In the genomic region with DNA sequence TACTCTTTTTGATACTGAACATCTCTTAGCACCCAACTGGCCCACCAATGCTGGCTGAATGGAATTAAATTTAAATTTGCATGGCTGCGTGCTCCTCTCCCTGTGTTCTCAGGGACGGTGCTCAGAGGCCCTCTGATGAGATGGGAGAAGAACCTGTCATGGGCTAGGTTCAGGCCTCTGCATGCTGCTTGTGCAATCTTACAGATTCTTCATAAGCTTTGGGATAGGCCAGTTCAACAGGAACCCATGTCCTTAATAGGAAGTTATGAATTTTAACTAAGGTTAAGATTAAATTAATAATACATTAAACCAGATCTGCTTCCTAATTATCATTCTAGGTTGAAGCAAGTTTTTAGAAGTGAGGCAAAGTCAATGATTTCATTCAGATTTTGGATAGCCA, we compare ENCODE assay signal across 18 cellular contexts.
DNase-seq lines count a peak whose midpoint lies in the region; ATAC-seq and TF ChIP-seq lines count a peak whose summit lies in the region.
"Had no signal": no experiment of that assay in that cellular context is flagged by ENCODE, and none has a peak within 500 bp of the region (broad histone marks: within the 10 kb centered on the region; RNA-seq: fewer than 3 reads in every experiment).

No MANE protein-coding gene starts in this region.

- no peaks in the 10 kb centered on the region for H3K79me2 ChIP-seq in GM23338 (replicated peaks; ENCODE audit: insufficient read depth)

- H3K4me1 Mint-ChIP-seq in GM23338 (peaks cover 26% of the 10 kb centered on the region), MCF 10A (ENCODE audit: insufficient read depth, unreplicated experiment) (peaks cover 54% of the 10 kb centered on the region)
- H3K4me1 Mint-ChIP-seq: naive B cell had no signal

- no peaks in the 10 kb centered on the region for H3K9me3 ChIP-seq in sigmoid colon
- H3K9me3 ChIP-seq: prostate gland, upper lobe of right lung had no signal

- peaks cover 11% of the 10 kb centered on the region; the same call in 1 of the 2 replicates for H3K4me1 ChIP-seq in GM23338 (ENCODE audit: insufficient read depth)
- peaks cover 28% of the 10 kb centered on the region for H3K4me1 ChIP-seq in foreskin keratinocyte
- peaks cover 0 to 19% (median 12%) of the 10 kb centered on the region in 4 donors for H3K4me1 ChIP-seq in sigmoid colon
- H3K4me1 ChIP-seq: prostate gland, upper lobe of right lung had no signal

- POLR2A ChIA-PET in MCF 10A (lab: Yijun Ruan, JAX): interaction anchor here (0.9 to 17.4 kb wide), 16 partner anchors 10 to 288 kb away, joined by 3 to 655 read pairs (median 8); a partner anchor contains a TSS

- H3F3A ChIP-seq in GM23338 (replicated peaks; ENCODE audit: low read depth): no peaks in the 10 kb centered on the region

- H2AFZ ChIP-seq in GM23338: peak overlapping the region; percentile 18; the same call in 1 of the 2 replicates

- 93% methylated on average over 2 of the region's 2 CpGs for WGBS in sigmoid colon, 2 donors

- H3K27me3 ChIP-seq in GM23338 (ENCODE audit: insufficient read depth) (no peaks in the 10 kb centered on the region), foreskin keratinocyte (no peaks in the 10 kb centered on the region), sigmoid colon (no peaks in the 10 kb centered on the region)
- H3K27me3 ChIP-seq: upper lobe of right lung had no signal

- ATAC-seq in GM23338: no peak
- no peak for ATAC-seq in foreskin keratinocyte
- no peak for ATAC-seq in HG03442 (IDR thresholded peaks at IDR 0.05; ENCODE audit: unreplicated experiment)
- ATAC-seq: activated CD8-positive, alpha-beta T cell treated with anti-CD3 and anti-CD28 coated beads, Interleukin-2, amount 10 ng/mL, durations not matched to agents 7 days and 5 days; CD8-positive, alpha-beta T cell; upper lobe of right lung had no signal

- TF ChIP-seq EP300 in sigmoid colon (IDR thresholded peaks at IDR 0.05): no peak

- DNase-seq in GM23338 (ENCODE audit: low spot score) (no peak), MCF 10A (ENCODE audit: unreplicated experiment) (peak; percentile 17), foreskin keratinocyte (peak; percentile 32 to 61), sigmoid colon (no peak), Ammon's horn (ENCODE audit: low spot score) (no peak), NCI-H2196 (lab: John Stamatoyannopoulos, UW; ENCODE audit: unreplicated experiment) (no peak)
- no peak for DNase-seq in activated CD8-positive, alpha-beta memory T cell treated with anti-CD3 and anti-CD28 coated beads, Interleukin-2, amount 50 U/mL, for 4 hours
- DNase-seq: activated CD8-positive, alpha-beta T cell treated with anti-CD3 and anti-CD28 coated beads, Interleukin-2, amount 10 ng/mL, durations not matched to agents 7 days and 5 days; CD8-positive, alpha-beta T cell; DND-41; naive B cell; stimulated activated CD4-positive, alpha-beta T cell treated with anti-CD3 and anti-CD28 coated beads, Interleukin-15, amount 100 ng/mL, for 24 hours; stimulated activated naive CD4-positive, alpha-beta T cell treated with Interleukin-2 at 50 U/mL for 16 hours; upper lobe of right lung; WERI-Rb-1 had no signal

- H3K27ac ChIP-seq in GM23338 (ENCODE audit: low read depth) (no peak overlapping the region), foreskin keratinocyte (peak overlapping the region; percentile 88), sigmoid colon (peak overlapping the region in 3 of 4 donors; percentile 53 to 79 (median 62))
- H3K27ac ChIP-seq: prostate gland, upper lobe of right lung, WERI-Rb-1 had no signal

- H3K4me3 Mint-ChIP-seq in GM23338: no peak overlapping the region
- H3K4me3 Mint-ChIP-seq in MCF 10A (ENCODE audit: unreplicated experiment): peak overlapping the region; percentile 62
- H3K4me3 Mint-ChIP-seq: activated CD8-positive, alpha-beta T cell treated with anti-CD3 and anti-CD28 coated beads, Interleukin-2, amount 10 ng/mL, durations not matched to agents 7 days and 5 days; activated T-helper 1 cell treated with anti-CD3 and anti-CD28 coated beads, Interleukin-12 subunit alpha, Interleukin-12 subunit beta, Interleukin-2, Interleukin-4 antibody, amounts not matched to agents 30 ng/mL and 10 ng/mL and 1 ng/mL, durations not matched to agents 14 hours and 24 hours and 36 hours; CD8-positive, alpha-beta T cell; naive B cell had no signal

- CTCF ChIA-PET in MCF 10A (lab: Yijun Ruan, JAX): interaction anchor here (1.0 to 1.5 kb wide), 3 partner anchors 40 to 163 kb away, joined by 4 read pairs; no protein-coding TSS in a partner anchor

- no peak overlapping the region for H3K4me3 ChIP-seq in GM23338
- no peak overlapping the region for H3K4me3 ChIP-seq in sigmoid colon
- H3K4me3 ChIP-seq: prostate gland, upper lobe of right lung had no signal

- no peaks in the 10 kb centered on the region for H3K9me3 Mint-ChIP-seq in GM23338
- H3K9me3 Mint-ChIP-seq in MCF 10A (ENCODE audit: unreplicated experiment): peaks cover 13% of the 10 kb centered on the region
- H3K9me3 Mint-ChIP-seq: activated T-helper 1 cell treated with anti-CD3 and anti-CD28 coated beads, Interleukin-12 subunit alpha, Interleukin-12 subunit beta, Interleukin-2, Interleukin-4 antibody, amounts not matched to agents 30 ng/mL and 10 ng/mL and 1 ng/mL, durations not matched to agents 14 hours and 24 hours and 36 hours; CD8-positive, alpha-beta T cell had no signal

- TF ChIP-seq CTCF in GM23338 (conservative IDR thresholded peaks at IDR 0.05; ENCODE audit: low read depth in 2 of 2): no peak
- TF ChIP-seq CTCF in MCF 10A (IDR thresholded peaks at IDR 0.05; ENCODE audit: unreplicated experiment): no peak
- TF ChIP-seq CTCF in foreskin keratinocyte (conservative IDR thresholded peaks at IDR 0.05): no peak
- no peak for TF ChIP-seq CTCF in sigmoid colon (IDR thresholded peaks at IDR 0.05)

- intact Hi-C loops in MCF 10A (cut with micrococcal nuclease): no loop called here
- intact Hi-C loops in sigmoid colon (cut with DNase I): no loop called here

- H3K9me2 ChIP-seq in GM23338 (ENCODE audit: insufficient read depth): 0 out of 2 replicates have a peak, but pooled peaks cover 8% of the 10 kb centered on the region

- no peaks in the 10 kb centered on the region for H3K36me3 ChIP-seq in GM23338 (ENCODE audit: insufficient read depth)
- H3K36me3 ChIP-seq in sigmoid colon: no peaks in the 10 kb centered on the region
- H3K36me3 ChIP-seq: prostate gland, upper lobe of right lung, WERI-Rb-1 had no signal

- no peaks in the 10 kb centered on the region for H3K36me3 Mint-ChIP-seq in GM23338 (ENCODE audit: low read depth)
- no peaks in the 10 kb centered on the region for H3K36me3 Mint-ChIP-seq in MCF 10A (ENCODE audit: insufficient read depth, unreplicated experiment)
- H3K36me3 Mint-ChIP-seq: CD8-positive, alpha-beta T cell; naive B cell had no signal

- H3K4me2 ChIP-seq in GM23338: no peak overlapping the region

- no peak for TF ChIP-seq POLR2A in sigmoid colon (IDR thresholded peaks at IDR 0.05)

- no TSS peak for BruUV-seq in MCF 10A (replicated peaks; lab: Mats Ljungman, UMichigan)

- no peaks in the 10 kb centered on the region for H4K20me1 ChIP-seq in GM23338 (replicated peaks; ENCODE audit: insufficient read depth)

- H3K27me3 Mint-ChIP-seq in GM23338 (ENCODE audit: insufficient read depth, low read depth, poor library complexity) (no peaks in the 10 kb centered on the region), MCF 10A (ENCODE audit: insufficient read depth, unreplicated experiment) (no peaks in the 10 kb centered on the region)
- H3K27me3 Mint-ChIP-seq: naive B cell had no signal

- no peak overlapping the region for H3K27ac Mint-ChIP-seq in GM23338
- peak overlapping the region; percentile 64 for H3K27ac Mint-ChIP-seq in MCF 10A (ENCODE audit: low read depth, unreplicated experiment)
- H3K27ac Mint-ChIP-seq: activated CD8-positive, alpha-beta T cell treated with anti-CD3 and anti-CD28 coated beads, Interleukin-2, amount 10 ng/mL, durations not matched to agents 7 days and 5 days; activated T-helper 1 cell treated with anti-CD3 and anti-CD28 coated beads, Interleukin-12 subunit alpha, Interleukin-12 subunit beta, Interleukin-2, Interleukin-4 antibody, amounts not matched to agents 30 ng/mL and 10 ng/mL and 1 ng/mL, durations not matched to agents 14 hours and 24 hours and 36 hours; CD8-positive, alpha-beta T cell; naive B cell had no signal

TF ChIP-seq in GM23338, 12 proteins besides CTCF, POLR2A, EP300 and RAD21 (continues in another document):
- TF ChIP-seq CREB1 (CRISPR knock-in tag; IDR thresholded peaks at IDR 0.05; ENCODE audit: low read depth) (no peak), EZH2 (IDR thresholded peaks at IDR 0.05; ENCODE audit: low read depth, unreplicated experiment) (no peak)
- TF ChIP-seq, protein P1, sequence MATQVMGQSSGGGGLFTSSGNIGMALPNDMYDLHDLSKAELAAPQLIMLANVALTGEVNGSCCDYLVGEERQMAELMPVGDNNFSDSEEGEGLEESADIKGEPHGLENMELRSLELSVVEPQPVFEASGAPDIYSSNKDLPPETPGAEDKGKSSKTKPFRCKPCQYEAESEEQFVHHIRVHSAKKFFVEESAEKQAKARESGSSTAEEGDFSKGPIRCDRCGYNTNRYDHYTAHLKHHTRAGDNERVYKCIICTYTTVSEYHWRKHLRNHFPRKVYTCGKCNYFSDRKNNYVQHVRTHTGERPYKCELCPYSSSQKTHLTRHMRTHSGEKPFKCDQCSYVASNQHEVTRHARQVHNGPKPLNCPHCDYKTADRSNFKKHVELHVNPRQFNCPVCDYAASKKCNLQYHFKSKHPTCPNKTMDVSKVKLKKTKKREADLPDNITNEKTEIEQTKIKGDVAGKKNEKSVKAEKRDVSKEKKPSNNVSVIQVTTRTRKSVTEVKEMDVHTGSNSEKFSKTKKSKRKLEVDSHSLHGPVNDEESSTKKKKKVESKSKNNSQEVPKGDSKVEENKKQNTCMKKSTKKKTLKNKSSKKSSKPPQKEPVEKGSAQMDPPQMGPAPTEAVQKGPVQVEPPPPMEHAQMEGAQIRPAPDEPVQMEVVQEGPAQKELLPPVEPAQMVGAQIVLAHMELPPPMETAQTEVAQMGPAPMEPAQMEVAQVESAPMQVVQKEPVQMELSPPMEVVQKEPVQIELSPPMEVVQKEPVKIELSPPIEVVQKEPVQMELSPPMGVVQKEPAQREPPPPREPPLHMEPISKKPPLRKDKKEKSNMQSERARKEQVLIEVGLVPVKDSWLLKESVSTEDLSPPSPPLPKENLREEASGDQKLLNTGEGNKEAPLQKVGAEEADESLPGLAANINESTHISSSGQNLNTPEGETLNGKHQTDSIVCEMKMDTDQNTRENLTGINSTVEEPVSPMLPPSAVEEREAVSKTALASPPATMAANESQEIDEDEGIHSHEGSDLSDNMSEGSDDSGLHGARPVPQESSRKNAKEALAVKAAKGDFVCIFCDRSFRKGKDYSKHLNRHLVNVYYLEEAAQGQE (IDR thresholded peaks at IDR 0.05; ENCODE audit: unreplicated experiment): no peak
- TF ChIP-seq, protein P2, sequence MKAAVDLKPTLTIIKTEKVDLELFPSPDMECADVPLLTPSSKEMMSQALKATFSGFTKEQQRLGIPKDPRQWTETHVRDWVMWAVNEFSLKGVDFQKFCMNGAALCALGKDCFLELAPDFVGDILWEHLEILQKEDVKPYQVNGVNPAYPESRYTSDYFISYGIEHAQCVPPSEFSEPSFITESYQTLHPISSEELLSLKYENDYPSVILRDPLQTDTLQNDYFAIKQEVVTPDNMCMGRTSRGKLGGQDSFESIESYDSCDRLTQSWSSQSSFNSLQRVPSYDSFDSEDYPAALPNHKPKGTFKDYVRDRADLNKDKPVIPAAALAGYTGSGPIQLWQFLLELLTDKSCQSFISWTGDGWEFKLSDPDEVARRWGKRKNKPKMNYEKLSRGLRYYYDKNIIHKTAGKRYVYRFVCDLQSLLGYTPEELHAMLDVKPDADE (IDR thresholded peaks at IDR 0.05): no peak

Comparison
In these comparisons a context has a peak if more than half of its experiments do, and no peak if none do; other contexts are left out.
1. DNase-seq: peak in MCF 10A (single experiment) and foreskin keratinocyte (2 of 2); none in GM23338 (single experiment), sigmoid colon (single experiment), activated CD8-positive, alpha-beta memory T cell treated with anti-CD3 and anti-CD28 coated beads, Interleukin-2, amount 50 U/mL, for 4 hours (single experiment), Ammon's horn (single experiment) and NCI-H2196 (single experiment).